Comparison of ENCODE assay signal across 13 cellular contexts in the genomic region with DNA sequence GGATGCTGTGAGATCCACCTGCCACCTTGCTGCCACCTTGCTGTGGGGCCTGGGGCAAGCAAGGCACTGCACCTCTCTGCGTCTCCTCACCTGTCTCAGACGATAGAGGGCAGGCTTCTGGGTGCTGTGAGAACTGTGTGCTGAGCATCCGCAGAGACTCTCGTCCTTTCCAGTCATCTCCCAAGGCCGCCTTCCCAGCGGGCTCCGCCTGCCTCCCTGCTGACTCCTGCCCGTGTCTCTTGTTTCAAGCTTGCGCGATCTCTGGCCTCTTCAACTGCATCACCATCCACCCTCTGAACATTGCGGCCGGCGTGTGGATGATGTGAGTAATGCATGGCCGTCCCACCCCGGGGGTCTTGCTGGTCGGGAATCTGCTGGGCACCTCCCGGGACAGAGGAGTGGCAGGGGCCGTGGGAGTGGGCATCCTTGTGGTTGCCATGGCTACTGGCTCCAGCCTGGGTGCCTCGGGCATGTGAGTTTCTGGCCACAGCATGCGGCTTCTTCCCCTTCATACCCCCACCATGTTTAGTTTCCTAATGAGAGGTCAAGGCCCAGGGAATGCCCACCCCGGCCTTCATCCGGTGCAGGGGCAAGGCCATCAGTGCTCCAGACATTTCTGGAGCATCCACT. TPM values are rescaled to one million over a fixed set of nuclear protein-coding genes. Genes with fewer than 3 reads are reported as not detected.
DNase-seq lines count a peak whose midpoint lies in the region; ATAC-seq, FAIRE-seq and TF ChIP-seq lines count a peak whose summit lies in the region.
"Had no signal": no experiment of that assay in that cellular context is flagged by ENCODE, and none has a peak within 500 bp of the region (broad histone marks: within the 10 kb centered on the region; RNA-seq: fewer than 3 reads in every experiment).

No MANE protein-coding gene starts in this region.

- FAIRE-seq in H1 (lab: Jason Lieb, UNC) (no peak), D721Med (lab: Jason Lieb, UNC) (no peak)

- POLR2A ChIA-PET in H1 (lab: Charles Lee; ENCODE audit: partially characterized antibody): interaction anchor here (0.7 to 1.8 kb wide), 10 partner anchors 9 to 114 kb away, joined by 3 to 6 read pairs (median 4); partner anchors contain the start of gene SLC2A6

- H2BK12ac ChIP-seq in H1 (ENCODE audit: low read depth, low read length): no peak overlapping the region; the same call in 1 of the 2 replicates

- H3K79me2 ChIP-seq in H1 (ENCODE audit: control insufficient read depth in 1 of 2, insufficient read depth in 2 of 2, low read length in 2 of 2): peaks cover 0 to 13% of the 10 kb centered on the region in 2 experiments; a peak in 2 of 4 replicates

- H3K9me3 Mint-ChIP-seq in osteocyte (ENCODE audit: unreplicated experiment): no peaks in the 10 kb centered on the region

- H3K27ac ChIP-seq in H1 (ENCODE audit: low read depth, low read length): no peak overlapping the region
- H3K27ac ChIP-seq: esophagus squamous epithelium had no signal

- 90% methylated on average over 22 of the region's 22 CpGs; no CpG with 5 or more reads in 1 of the 2 experiments for WGBS in H1 (ENCODE audit: extremely low coverage in 1 of 2, insufficient coverage in 1 of 2, insufficient read length in 1 of 2, insufficient replicate concordance in 2 of 2, low coverage in 1 of 2, low lambda C conversion rate in 2 of 2, missing lambda C conversion rate in 1 of 2), 2 experiments

- peak in 2 of 3 experiments; percentile 93 to 97; a peak in 3 of 4 replicates for TF ChIP-seq CTCF in H1 (IDR thresholded peaks at IDR 0.05; ENCODE audit: control extremely low read depth in 1 of 3, insufficient read depth in 1 of 3, low read depth in 1 of 3, low read length in 3 of 3)
- peak; percentile 35 for TF ChIP-seq CTCF in retinal pigment epithelial cell (conservative IDR thresholded peaks at IDR 0.05; ENCODE audit: low read depth, low read length)
- no peak for TF ChIP-seq CTCF in D721Med (IDR thresholded peaks at IDR 0.05; ENCODE audit: insufficient read depth, missing control alignments)
- TF ChIP-seq CTCF in osteocyte (IDR thresholded peaks at IDR 0.05): no peak

- no peak overlapping the region for H3K4ac ChIP-seq in H1 (replicated peaks; ENCODE audit: insufficient read length, low read depth, low read length)

- peaks cover 9% of the 10 kb centered on the region for H3K36me3 Mint-ChIP-seq in osteocyte (ENCODE audit: unreplicated experiment)

- H3K4me1 ChIP-seq in H1 (replicated peaks in 1 of 4; ENCODE audit: control insufficient read depth in 3 of 4, insufficient read depth in 4 of 4, low read length in 3 of 4): peaks cover 2 to 15% (median 11%) of the 10 kb centered on the region in 4 experiments

- peaks cover 7% of the 10 kb centered on the region; the same call in 1 of the 2 replicates for H3K23me2 ChIP-seq in H1 (ENCODE audit: low read depth, low read length)

- no peak overlapping the region for H4K8ac ChIP-seq in H1 (ENCODE audit: extremely low read depth, insufficient read depth, low read length)

- H2BK5ac ChIP-seq in H1 (ENCODE audit: low read depth, low read length): no peak overlapping the region

- H3K79me1 ChIP-seq in H1 (ENCODE audit: low read depth, low read length): peaks cover 9% of the 10 kb centered on the region

- no peak overlapping the region for H3K27ac Mint-ChIP-seq in osteocyte (ENCODE audit: unreplicated experiment)

- peak; percentile 33 to 53; a peak in 3 of 4 replicates for TF ChIP-seq RAD21 in H1 (IDR thresholded peaks at IDR 0.05 in 1 of 2, conservative IDR thresholded peaks at IDR 0.05 in 1 of 2; ENCODE audit: low read depth in 2 of 2, low read length in 2 of 2)

- TF ChIP-seq EP300 in H1 (IDR thresholded peaks at IDR 0.05; ENCODE audit: borderline replicate concordance in 1 of 2, low read depth in 2 of 2, low read length in 2 of 2): no peak

- no peak for ATAC-seq in HG03354 (IDR thresholded peaks at IDR 0.05; ENCODE audit: poor library complexity, severe bottlenecking, unreplicated experiment)

- H3K23ac ChIP-seq in H1 (ENCODE audit: insufficient read length): no peak overlapping the region

- H4K20me1 ChIP-seq in H1 (replicated peaks in 1 of 2; ENCODE audit: control insufficient read depth in 1 of 2, insufficient read depth in 2 of 2, low read length in 2 of 2): peaks cover 0 to 8% of the 10 kb centered on the region in 2 experiments

- H3K4me3 ChIP-seq in H1 (ENCODE audit: extremely low read depth in 1 of 4, insufficient read depth in 2 of 4, low read depth in 3 of 4, low read length in 4 of 4) (no peak overlapping the region), retinal pigment epithelial cell (ENCODE audit: low read length) (no peak overlapping the region)
- H3K4me3 ChIP-seq: esophagus squamous epithelium had no signal

- H3K14ac ChIP-seq in H1 (ENCODE audit: insufficient read length): no peak overlapping the region

- H3K36me3 ChIP-seq in H1 (ENCODE audit: control insufficient read depth in 2 of 4, insufficient read depth in 4 of 4, low read length in 3 of 4): no peaks in the 10 kb centered on the region

- no peaks in the 10 kb centered on the region; a peak in 1 of 7 replicates for H3K27me3 ChIP-seq in H1 (replicated peaks in 1 of 4; ENCODE audit: control insufficient read depth in 3 of 4, extremely low read depth in 1 of 4, insufficient read depth in 3 of 4, low read length in 3 of 4)
- H3K27me3 ChIP-seq: esophagus squamous epithelium had no signal

- H3K9me3 ChIP-seq in H1 (ENCODE audit: insufficient read depth in 2 of 2, low read depth in 1 of 2, low read length in 1 of 2): no peaks in the 10 kb centered on the region
- H3K9me3 ChIP-seq: esophagus squamous epithelium had no signal

- no peak overlapping the region for H4K91ac ChIP-seq in H1 (replicated peaks; ENCODE audit: insufficient read length, low read length)

- H3K18ac ChIP-seq in H1 (ENCODE audit: extremely low read depth, low read length): no peak overlapping the region

- DNase-seq in NCI-H526 (lab: John Stamatoyannopoulos, UW): peak; percentile 16 to 46
- no peak for DNase-seq in NCI-H526 treated with DMSO at 0.1 percent for 48 hours (lab: John Stamatoyannopoulos, UW)
- DNase-seq in NCI-H510A (lab: John Stamatoyannopoulos, UW): peak; percentile 34
- peak in 1 of 2 experiments; percentile 64 for DNase-seq in H1 (ENCODE audit: low read depth in 1 of 2, low spot score in 2 of 2)
- DNase-seq in retinal pigment epithelial cell (ENCODE audit: low read depth): no peak
- DNase-seq in D721Med (ENCODE audit: insufficient read length, low spot score): no peak
- DNase-seq in osteocyte (ENCODE audit: extremely low spot score, unreplicated experiment): no peak
- DNase-seq: activated CD4-positive, alpha-beta T cell treated with anti-CD3 and anti-CD28 coated beads for 1 hour; esophagus squamous epithelium; NCI-H187; SHP77 treated with DMSO at 0.1 percent for 48 hours; stimulated activated CD4-positive, alpha-beta T cell treated with anti-CD3 and anti-CD28 coated beads, Interleukin-4, amount 100 ng/mL, for 24 hours had no signal

- H2BK15ac ChIP-seq in H1 (ENCODE audit: low read length): no peak overlapping the region

- no peak overlapping the region for H3K4me2 ChIP-seq in H1 (ENCODE audit: insufficient read depth in 1 of 2, low read depth in 2 of 2, low read length in 2 of 2)

- no peak overlapping the region for H2BK20ac ChIP-seq in H1 (ENCODE audit: low read length)

- no peaks in the 10 kb centered on the region for H3K27me3 Mint-ChIP-seq in osteocyte (ENCODE audit: unreplicated experiment)

- no peak overlapping the region for H2BK120ac ChIP-seq in H1 (replicated peaks; ENCODE audit: low read depth, low read length)

- H3K4me1 Mint-ChIP-seq in osteocyte (ENCODE audit: unreplicated experiment): peaks cover 16% of the 10 kb centered on the region

- H3K4me3 Mint-ChIP-seq in osteocyte (ENCODE audit: unreplicated experiment): no peak overlapping the region

- no peak overlapping the region for H3K9ac ChIP-seq in H1 (replicated peaks in 1 of 4; ENCODE audit: extremely low read depth in 1 of 4, low read depth in 3 of 4, low read length in 3 of 4)

- H2AFZ ChIP-seq in H1 (ENCODE audit: low read length): no peak overlapping the region

- no peak overlapping the region for H4K5ac ChIP-seq in H1 (ENCODE audit: insufficient read length, low read depth, low read length)

- H3K56ac ChIP-seq in H1 (replicated peaks; ENCODE audit: insufficient read length, low read depth, low read length): no peak overlapping the region

- CTCF ChIA-PET in H1 (lab: Charles Lee; ENCODE audit: partially characterized antibody): interaction anchor here (0.6 to 3.2 kb wide), 27 partner anchors 8 to 264 kb away, joined by 3 to 25 read pairs (median 4); partner anchors contain the start of genes ADAMTS13, REXO4 and SLC2A6

- no peak overlapping the region for H2AK5ac ChIP-seq in H1 (ENCODE audit: low read depth, low read length)

- TF ChIP-seq POLR2A in H1 (IDR thresholded peaks at IDR 0.05; ENCODE audit: control extremely low read depth in 1 of 2, low read depth in 2 of 2, low read length in 2 of 2): no peak

RNA-seq across cellular contexts. Expression of gene CACFD1, which starts 3.6 kb away (rescaled TPM):
- total RNA-seq in H1 (2021; fragmentation: NEBNext Ultra II Directional; extraction: Animal tissue kit (Norgen Biotek cat#: 25700)): 13.3 and 13.4 TPM in 2 replicates
- 15.5 and 23.6 TPM in 2 replicates for polyA plus RNA-seq in H1 (2011; rRNA removed)
- polyA plus RNA-seq in H1 (2011; cell fraction: cytosol; rRNA removed): 18.6 TPM
- polyA plus RNA-seq in H1 (2011; cell fraction: nucleus; rRNA removed): 36.2 TPM
- 8.1 to 19.8 TPM (median 16.8 TPM) in 4 replicates for polyA plus RNA-seq in H1 (2012, experiment 1 of 2)
- 11.4 TPM for polyA plus RNA-seq in H1 (2012, experiment 2 of 2)
- 6.8 TPM for polyA plus RNA-seq in H1 (2013, experiment 1 of 2)
- 7.3 TPM for polyA plus RNA-seq in H1 (2013, experiment 2 of 2)
- polyA minus RNA-seq in H1 (2011; rRNA and poly(A)+ RNA removed): 15.2 and 20.4 TPM in 2 replicates
- polyA minus RNA-seq in H1 (2011; cell fraction: cytosol; rRNA and poly(A)+ RNA removed): 12.6 TPM
- polyA minus RNA-seq in H1 (2011; cell fraction: nucleus; rRNA and poly(A)+ RNA removed): 33.3 TPM
- 28.9 and 29.3 TPM in 2 replicates for total RNA-seq in osteocyte

RNA-seq across cellular contexts. Expression of gene SLC2A6, which starts 15.6 kb away (rescaled TPM):
- 16.6 and 17.9 TPM in 2 replicates for total RNA-seq in H1 (2021; fragmentation: NEBNext Ultra II Directional; extraction: Animal tissue kit (Norgen Biotek cat#: 25700))
- polyA plus RNA-seq in H1 (2011; rRNA removed): 17.8 and 18.6 TPM in 2 replicates
- 16.9 TPM for polyA plus RNA-seq in H1 (2011; cell fraction: cytosol; rRNA removed)
- 22.9 TPM for polyA plus RNA-seq in H1 (2011; cell fraction: nucleus; rRNA removed)
- 9.1 to 15.8 TPM (median 14.0 TPM) in 4 replicates for polyA plus RNA-seq in H1 (2012, experiment 1 of 2)
- 13.7 TPM for polyA plus RNA-seq in H1 (2012, experiment 2 of 2)
- 21.9 TPM for polyA plus RNA-seq in H1 (2013, experiment 1 of 2)
- 21.5 TPM for polyA plus RNA-seq in H1 (2013, experiment 2 of 2)
- polyA minus RNA-seq in H1 (2011; rRNA and poly(A)+ RNA removed): 8.2 and 10.5 TPM in 2 replicates
- polyA minus RNA-seq in H1 (2011; cell fraction: cytosol; rRNA and poly(A)+ RNA removed): 13.1 TPM
- 23.1 TPM for polyA minus RNA-seq in H1 (2011; cell fraction: nucleus; rRNA and poly(A)+ RNA removed)
- 8.0 and 8.4 TPM in 2 replicates for total RNA-seq in osteocyte

RNA-seq across cellular contexts. Expression of gene ADAMTS13, which starts 41.2 kb away (rescaled TPM):
- total RNA-seq in H1 (2021; fragmentation: NEBNext Ultra II Directional; extraction: Animal tissue kit (Norgen Biotek cat#: 25700)): 5.1 and 5.8 TPM in 2 replicates
- polyA plus RNA-seq in H1 (2011; rRNA removed): 4.4 and 6.6 TPM in 2 replicates
- 7.0 TPM for polyA plus RNA-seq in H1 (2011; cell fraction: cytosol; rRNA removed)
- 44.8 TPM for polyA plus RNA-seq in H1 (2011; cell fraction: nucleus; rRNA removed)
- 6.3 to 11.9 TPM (median 9.7 TPM) in 4 replicates for polyA plus RNA-seq in H1 (2012, experiment 1 of 2)
- polyA plus RNA-seq in H1 (2012, experiment 2 of 2): 3.8 TPM
- 2.4 TPM for polyA plus RNA-seq in H1 (2013, experiment 1 of 2)
- 2.8 TPM for polyA plus RNA-seq in H1 (2013, experiment 2 of 2)
- polyA minus RNA-seq in H1 (2011; rRNA and poly(A)+ RNA removed): 1.5 and 2.2 TPM in 2 replicates
- polyA minus RNA-seq in H1 (2011; cell fraction: cytosol; rRNA and poly(A)+ RNA removed): 2.0 TPM
- polyA minus RNA-seq in H1 (2011; cell fraction: nucleus; rRNA and poly(A)+ RNA removed): 5.4 TPM
- total RNA-seq in osteocyte: 7.4 and 8.8 TPM in 2 replicates

RNA-seq across cellular contexts. Expression of gene REXO4, which starts 45.5 kb away (rescaled TPM):
- total RNA-seq in H1 (2021; fragmentation: NEBNext Ultra II Directional; extraction: Animal tissue kit (Norgen Biotek cat#: 25700)): 37.7 and 38.3 TPM in 2 replicates
- polyA plus RNA-seq in H1 (2011; rRNA removed): 19.1 and 27.2 TPM in 2 replicates
- 32.0 TPM for polyA plus RNA-seq in H1 (2011; cell fraction: cytosol; rRNA removed)
- polyA plus RNA-seq in H1 (2011; cell fraction: nucleus; rRNA removed): 25.6 TPM
- 29.8 to 38.9 TPM (median 35.9 TPM) in 4 replicates for polyA plus RNA-seq in H1 (2012, experiment 1 of 2)
- polyA plus RNA-seq in H1 (2012, experiment 2 of 2): 16.3 TPM
- 33.0 TPM for polyA plus RNA-seq in H1 (2013, experiment 1 of 2)
- polyA plus RNA-seq in H1 (2013, experiment 2 of 2): 32.0 TPM
- polyA minus RNA-seq in H1 (2011; rRNA and poly(A)+ RNA removed): 16.0 and 19.0 TPM in 2 replicates
- polyA minus RNA-seq in H1 (2011; cell fraction: cytosol; rRNA and poly(A)+ RNA removed): 18.6 TPM
- 12.3 TPM for polyA minus RNA-seq in H1 (2011; cell fraction: nucleus; rRNA and poly(A)+ RNA removed)
- total RNA-seq in osteocyte: 22.2 and 22.8 TPM in 2 replicates

Comparison
In these comparisons a context has a peak if more than half of its experiments do, and no peak if none do; other contexts are left out.
1. DNase-seq: peak in NCI-H526 (2 of 2) and NCI-H510A (single experiment); none in NCI-H526 treated with DMSO at 0.1 percent for 48 hours (single experiment), retinal pigment epithelial cell (single experiment), D721Med (single experiment) and osteocyte (single experiment).
2. CTCF ChIP-seq: peak in H1 (2 of 3) and retinal pigment epithelial cell (single experiment); none in D721Med (single experiment) and osteocyte (single experiment).